In the genomic region with DNA sequence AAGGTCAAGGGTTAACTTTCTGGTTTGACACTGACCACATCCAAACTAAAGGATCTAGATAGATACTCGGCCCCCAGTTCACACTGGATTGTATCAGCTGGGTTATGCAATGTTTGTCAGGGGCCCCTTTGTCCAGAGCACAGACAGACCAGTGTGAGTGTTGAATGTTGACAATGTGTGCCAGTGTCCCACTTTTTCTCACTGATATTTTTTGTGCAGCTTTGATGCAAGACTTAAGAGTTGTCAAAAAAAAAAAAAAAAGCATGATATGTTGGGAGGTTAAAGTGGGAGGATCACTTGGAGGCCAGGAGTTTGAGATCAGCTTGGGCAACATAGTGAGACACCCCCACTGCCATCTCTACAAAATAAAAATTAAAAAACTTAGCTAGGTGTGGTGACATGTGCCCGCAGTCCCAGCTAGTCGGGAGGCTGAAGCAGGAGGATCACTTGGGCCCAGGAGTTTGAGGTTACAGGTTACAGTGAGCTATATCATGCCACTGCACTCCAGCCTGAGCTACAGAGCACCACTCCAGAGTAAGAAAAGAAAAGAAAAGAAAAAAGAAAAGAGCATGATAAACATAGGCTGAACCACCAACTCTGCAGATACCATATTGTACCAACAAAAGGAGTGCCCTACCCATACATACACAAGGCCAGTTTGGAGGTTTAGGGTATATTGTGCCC, we compare ENCODE assay signal across 1 cellular context.
TF ChIP-seq lines count a peak whose summit lies in the region.

No MANE protein-coding gene starts in this region.

TF ChIP-seq in HepG2, 621 proteins besides CTCF, POLR2A, EP300 and RAD21 (continued from another document and continues in another):
- TF ChIP-seq, protein P1, sequence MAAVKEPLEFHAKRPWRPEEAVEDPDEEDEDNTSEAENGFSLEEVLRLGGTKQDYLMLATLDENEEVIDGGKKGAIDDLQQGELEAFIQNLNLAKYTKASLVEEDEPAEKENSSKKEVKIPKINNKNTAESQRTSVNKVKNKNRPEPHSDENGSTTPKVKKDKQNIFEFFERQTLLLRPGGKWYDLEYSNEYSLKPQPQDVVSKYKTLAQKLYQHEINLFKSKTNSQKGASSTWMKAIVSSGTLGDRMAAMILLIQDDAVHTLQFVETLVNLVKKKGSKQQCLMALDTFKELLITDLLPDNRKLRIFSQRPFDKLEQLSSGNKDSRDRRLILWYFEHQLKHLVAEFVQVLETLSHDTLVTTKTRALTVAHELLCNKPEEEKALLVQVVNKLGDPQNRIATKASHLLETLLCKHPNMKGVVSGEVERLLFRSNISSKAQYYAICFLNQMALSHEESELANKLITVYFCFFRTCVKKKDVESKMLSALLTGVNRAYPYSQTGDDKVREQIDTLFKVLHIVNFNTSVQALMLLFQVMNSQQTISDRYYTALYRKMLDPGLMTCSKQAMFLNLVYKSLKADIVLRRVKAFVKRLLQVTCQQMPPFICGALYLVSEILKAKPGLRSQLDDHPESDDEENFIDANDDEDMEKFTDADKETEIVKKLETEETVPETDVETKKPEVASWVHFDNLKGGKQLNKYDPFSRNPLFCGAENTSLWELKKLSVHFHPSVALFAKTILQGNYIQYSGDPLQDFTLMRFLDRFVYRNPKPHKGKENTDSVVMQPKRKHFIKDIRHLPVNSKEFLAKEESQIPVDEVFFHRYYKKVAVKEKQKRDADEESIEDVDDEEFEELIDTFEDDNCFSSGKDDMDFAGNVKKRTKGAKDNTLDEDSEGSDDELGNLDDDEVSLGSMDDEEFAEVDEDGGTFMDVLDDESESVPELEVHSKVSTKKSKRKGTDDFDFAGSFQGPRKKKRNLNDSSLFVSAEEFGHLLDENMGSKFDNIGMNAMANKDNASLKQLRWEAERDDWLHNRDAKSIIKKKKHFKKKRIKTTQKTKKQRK (IDR thresholded peaks at IDR 0.05; ENCODE audit: low read length), result no peak
- TF ChIP-seq KLF9 (CRISPR knock-in tag; IDR thresholded peaks at IDR 0.05; ENCODE audit: low read depth) (0 out of 2 replicates have a peak, but pooled peaks have one; percentile 62), CENPT (CRISPR knock-in tag; IDR thresholded peaks at IDR 0.05; ENCODE audit: low read depth) (no peak), NFATC3 (CRISPR knock-in tag; IDR thresholded peaks at IDR 0.05) (no peak), HDAC2 (CRISPR knock-in tag; IDR thresholded peaks at IDR 0.05) (peak; percentile 95), PPARG (CRISPR knock-in tag; conservative IDR thresholded peaks at IDR 0.05) (peak; percentile 50; the same call in 1 of the 2 replicates), HOXA7 (CRISPR knock-in tag; IDR thresholded peaks at IDR 0.05) (no peak), HHEX (CRISPR knock-in tag; IDR thresholded peaks at IDR 0.05) (peak; percentile 70), ZNF329 (CRISPR knock-in tag; IDR thresholded peaks at IDR 0.05; ENCODE audit: low read depth) (no peak), ZFP41 (CRISPR knock-in tag; IDR thresholded peaks at IDR 0.05; ENCODE audit: borderline replicate concordance) (no peak), ATF5 (CRISPR knock-in tag; IDR thresholded peaks at IDR 0.05; ENCODE audit: low read depth) (no peak), RXRA (CRISPR knock-in tag; IDR thresholded peaks at IDR 0.05) (peak; percentile 77; the same call in 1 of the 2 replicates), NAIF1 (CRISPR knock-in tag; IDR thresholded peaks at IDR 0.05; ENCODE audit: borderline replicate concordance) (no peak), CAMTA2 (CRISPR knock-in tag; IDR thresholded peaks at IDR 0.05; ENCODE audit: borderline replicate concordance) (no peak), MIXL1 (CRISPR knock-in tag; IDR thresholded peaks at IDR 0.05) (peak; percentile 70), ISX (CRISPR knock-in tag; conservative IDR thresholded peaks at IDR 0.05) (no peak), NR2F1 (CRISPR knock-in tag; IDR thresholded peaks at IDR 0.05) (peak; percentile 53 to 64; a peak in 2 of 4 replicates), STAT5B (CRISPR knock-in tag; IDR thresholded peaks at IDR 0.05) (0 out of 2 replicates have a peak, but pooled peaks have one; percentile 42), MIER2 (CRISPR knock-in tag; IDR thresholded peaks at IDR 0.05) (0 out of 2 replicates have a peak, but pooled peaks have one; percentile 36), RFX5 (IDR thresholded peaks at IDR 0.05; ENCODE audit: low read depth, low read length) (no peak), RNF2 (conservative IDR thresholded peaks at IDR 0.05; ENCODE audit: low read depth) (no peak), ZNF850 (CRISPR knock-in tag; conservative IDR thresholded peaks at IDR 0.05) (no peak), LCORL (IDR thresholded peaks at IDR 0.05) (no peak), LCORL (CRISPR knock-in tag; IDR thresholded peaks at IDR 0.05) (peak; percentile 78), NKX3-1 (CRISPR knock-in tag; IDR thresholded peaks at IDR 0.05) (0 out of 2 replicates have a peak, but pooled peaks have one; percentile 46), KMT2B (CRISPR knock-in tag; IDR thresholded peaks at IDR 0.05) (peak; percentile 45; the same call in 1 of the 2 replicates), KAT7 (CRISPR knock-in tag; IDR thresholded peaks at IDR 0.05; ENCODE audit: borderline replicate concordance) (no peak), PAWR (CRISPR knock-in tag; IDR thresholded peaks at IDR 0.05; ENCODE audit: borderline replicate concordance) (no peak), CBFB (CRISPR knock-in tag; IDR thresholded peaks at IDR 0.05) (peak; percentile 90), SSRP1 (CRISPR knock-in tag; IDR thresholded peaks at IDR 0.05) (0 out of 2 replicates have a peak, but pooled peaks have one; percentile 38), NCOA1 (CRISPR knock-in tag; IDR thresholded peaks at IDR 0.05) (no peak), WIZ (CRISPR knock-in tag; IDR thresholded peaks at IDR 0.05) (no peak), EED (CRISPR knock-in tag; IDR thresholded peaks at IDR 0.05) (no peak), GMEB2 (CRISPR knock-in tag; IDR thresholded peaks at IDR 0.05; ENCODE audit: low read depth) (no peak), CCDC6 (CRISPR knock-in tag; IDR thresholded peaks at IDR 0.05) (0 out of 2 replicates have a peak, but pooled peaks have one; percentile 6)
- TF ChIP-seq, protein P2, sequence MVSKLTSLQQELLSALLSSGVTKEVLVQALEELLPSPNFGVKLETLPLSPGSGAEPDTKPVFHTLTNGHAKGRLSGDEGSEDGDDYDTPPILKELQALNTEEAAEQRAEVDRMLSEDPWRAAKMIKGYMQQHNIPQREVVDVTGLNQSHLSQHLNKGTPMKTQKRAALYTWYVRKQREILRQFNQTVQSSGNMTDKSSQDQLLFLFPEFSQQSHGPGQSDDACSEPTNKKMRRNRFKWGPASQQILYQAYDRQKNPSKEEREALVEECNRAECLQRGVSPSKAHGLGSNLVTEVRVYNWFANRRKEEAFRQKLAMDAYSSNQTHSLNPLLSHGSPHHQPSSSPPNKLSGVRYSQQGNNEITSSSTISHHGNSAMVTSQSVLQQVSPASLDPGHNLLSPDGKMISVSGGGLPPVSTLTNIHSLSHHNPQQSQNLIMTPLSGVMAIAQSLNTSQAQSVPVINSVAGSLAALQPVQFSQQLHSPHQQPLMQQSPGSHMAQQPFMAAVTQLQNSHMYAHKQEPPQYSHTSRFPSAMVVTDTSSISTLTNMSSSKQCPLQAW (CRISPR knock-in tag; IDR thresholded peaks at IDR 0.05), result peak; percentile 54; the same call in 1 of the 2 replicates
- TF ChIP-seq, protein P3, sequence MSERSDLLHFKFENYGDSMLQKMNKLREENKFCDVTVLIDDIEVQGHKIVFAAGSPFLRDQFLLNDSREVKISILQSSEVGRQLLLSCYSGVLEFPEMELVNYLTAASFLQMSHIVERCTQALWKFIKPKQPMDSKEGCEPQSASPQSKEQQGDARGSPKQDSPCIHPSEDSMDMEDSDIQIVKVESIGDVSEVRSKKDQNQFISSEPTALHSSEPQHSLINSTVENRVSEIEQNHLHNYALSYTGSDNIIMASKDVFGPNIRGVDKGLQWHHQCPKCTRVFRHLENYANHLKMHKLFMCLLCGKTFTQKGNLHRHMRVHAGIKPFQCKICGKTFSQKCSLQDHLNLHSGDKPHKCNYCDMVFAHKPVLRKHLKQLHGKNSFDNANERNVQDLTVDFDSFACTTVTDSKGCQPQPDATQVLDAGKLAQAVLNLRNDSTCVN (CRISPR knock-in tag; IDR thresholded peaks at IDR 0.05; ENCODE audit: borderline replicate concordance), result peak; percentile 98
- TF ChIP-seq, protein P4, sequence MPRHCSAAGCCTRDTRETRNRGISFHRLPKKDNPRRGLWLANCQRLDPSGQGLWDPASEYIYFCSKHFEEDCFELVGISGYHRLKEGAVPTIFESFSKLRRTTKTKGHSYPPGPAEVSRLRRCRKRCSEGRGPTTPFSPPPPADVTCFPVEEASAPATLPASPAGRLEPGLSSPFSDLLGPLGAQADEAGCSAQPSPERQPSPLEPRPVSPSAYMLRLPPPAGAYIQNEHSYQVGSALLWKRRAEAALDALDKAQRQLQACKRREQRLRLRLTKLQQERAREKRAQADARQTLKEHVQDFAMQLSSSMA (CRISPR knock-in tag; IDR thresholded peaks at IDR 0.05), result no peak
- TF ChIP-seq, protein P5, sequence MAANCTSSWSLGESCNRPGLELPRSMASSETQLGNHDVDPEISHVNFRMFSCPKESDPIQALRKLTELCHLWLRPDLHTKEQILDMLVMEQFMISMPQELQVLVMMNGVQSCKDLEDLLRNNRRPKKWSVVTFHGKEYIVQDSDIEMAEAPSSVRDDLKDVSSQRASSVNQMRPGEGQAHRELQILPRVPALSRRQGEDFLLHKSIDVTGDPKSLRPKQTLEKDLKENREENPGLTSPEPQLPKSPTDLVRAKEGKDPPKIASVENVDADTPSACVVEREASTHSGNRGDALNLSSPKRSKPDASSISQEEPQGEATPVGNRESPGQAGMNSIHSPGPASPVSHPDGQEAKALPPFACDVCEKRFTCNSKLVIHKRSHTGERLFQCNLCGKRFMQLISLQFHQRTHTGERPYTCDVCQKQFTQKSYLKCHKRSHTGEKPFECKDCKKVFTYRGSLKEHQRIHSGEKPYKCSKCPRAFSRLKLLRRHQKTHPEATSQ (CRISPR knock-in tag; IDR thresholded peaks at IDR 0.05; ENCODE audit: borderline replicate concordance), result peak; percentile 54; the same call in 1 of the 2 replicates
- TF ChIP-seq, protein P6, sequence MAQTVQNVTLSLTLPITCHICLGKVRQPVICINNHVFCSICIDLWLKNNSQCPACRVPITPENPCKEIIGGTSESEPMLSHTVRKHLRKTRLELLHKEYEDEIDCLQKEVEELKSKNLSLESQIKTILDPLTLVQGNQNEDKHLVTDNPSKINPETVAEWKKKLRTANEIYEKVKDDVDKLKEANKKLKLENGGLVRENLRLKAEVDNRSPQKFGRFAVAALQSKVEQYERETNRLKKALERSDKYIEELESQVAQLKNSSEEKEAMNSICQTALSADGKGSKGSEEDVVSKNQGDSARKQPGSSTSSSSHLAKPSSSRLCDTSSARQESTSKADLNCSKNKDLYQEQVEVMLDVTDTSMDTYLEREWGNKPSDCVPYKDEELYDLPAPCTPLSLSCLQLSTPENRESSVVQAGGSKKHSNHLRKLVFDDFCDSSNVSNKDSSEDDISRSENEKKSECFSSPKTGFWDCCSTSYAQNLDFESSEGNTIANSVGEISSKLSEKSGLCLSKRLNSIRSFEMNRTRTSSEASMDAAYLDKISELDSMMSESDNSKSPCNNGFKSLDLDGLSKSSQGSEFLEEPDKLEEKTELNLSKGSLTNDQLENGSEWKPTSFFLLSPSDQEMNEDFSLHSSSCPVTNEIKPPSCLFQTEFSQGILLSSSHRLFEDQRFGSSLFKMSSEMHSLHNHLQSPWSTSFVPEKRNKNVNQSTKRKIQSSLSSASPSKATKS (CRISPR knock-in tag; IDR thresholded peaks at IDR 0.05), result peak; percentile 67; the same call in 1 of the 2 replicates
- TF ChIP-seq, protein P7, sequence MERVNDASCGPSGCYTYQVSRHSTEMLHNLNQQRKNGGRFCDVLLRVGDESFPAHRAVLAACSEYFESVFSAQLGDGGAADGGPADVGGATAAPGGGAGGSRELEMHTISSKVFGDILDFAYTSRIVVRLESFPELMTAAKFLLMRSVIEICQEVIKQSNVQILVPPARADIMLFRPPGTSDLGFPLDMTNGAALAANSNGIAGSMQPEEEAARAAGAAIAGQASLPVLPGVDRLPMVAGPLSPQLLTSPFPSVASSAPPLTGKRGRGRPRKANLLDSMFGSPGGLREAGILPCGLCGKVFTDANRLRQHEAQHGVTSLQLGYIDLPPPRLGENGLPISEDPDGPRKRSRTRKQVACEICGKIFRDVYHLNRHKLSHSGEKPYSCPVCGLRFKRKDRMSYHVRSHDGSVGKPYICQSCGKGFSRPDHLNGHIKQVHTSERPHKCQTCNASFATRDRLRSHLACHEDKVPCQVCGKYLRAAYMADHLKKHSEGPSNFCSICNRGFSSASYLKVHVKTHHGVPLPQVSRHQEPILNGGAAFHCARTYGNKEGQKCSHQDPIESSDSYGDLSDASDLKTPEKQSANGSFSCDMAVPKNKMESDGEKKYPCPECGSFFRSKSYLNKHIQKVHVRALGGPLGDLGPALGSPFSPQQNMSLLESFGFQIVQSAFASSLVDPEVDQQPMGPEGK (CRISPR knock-in tag; IDR thresholded peaks at IDR 0.05), result peak; percentile 97
- TF ChIP-seq, protein P8, sequence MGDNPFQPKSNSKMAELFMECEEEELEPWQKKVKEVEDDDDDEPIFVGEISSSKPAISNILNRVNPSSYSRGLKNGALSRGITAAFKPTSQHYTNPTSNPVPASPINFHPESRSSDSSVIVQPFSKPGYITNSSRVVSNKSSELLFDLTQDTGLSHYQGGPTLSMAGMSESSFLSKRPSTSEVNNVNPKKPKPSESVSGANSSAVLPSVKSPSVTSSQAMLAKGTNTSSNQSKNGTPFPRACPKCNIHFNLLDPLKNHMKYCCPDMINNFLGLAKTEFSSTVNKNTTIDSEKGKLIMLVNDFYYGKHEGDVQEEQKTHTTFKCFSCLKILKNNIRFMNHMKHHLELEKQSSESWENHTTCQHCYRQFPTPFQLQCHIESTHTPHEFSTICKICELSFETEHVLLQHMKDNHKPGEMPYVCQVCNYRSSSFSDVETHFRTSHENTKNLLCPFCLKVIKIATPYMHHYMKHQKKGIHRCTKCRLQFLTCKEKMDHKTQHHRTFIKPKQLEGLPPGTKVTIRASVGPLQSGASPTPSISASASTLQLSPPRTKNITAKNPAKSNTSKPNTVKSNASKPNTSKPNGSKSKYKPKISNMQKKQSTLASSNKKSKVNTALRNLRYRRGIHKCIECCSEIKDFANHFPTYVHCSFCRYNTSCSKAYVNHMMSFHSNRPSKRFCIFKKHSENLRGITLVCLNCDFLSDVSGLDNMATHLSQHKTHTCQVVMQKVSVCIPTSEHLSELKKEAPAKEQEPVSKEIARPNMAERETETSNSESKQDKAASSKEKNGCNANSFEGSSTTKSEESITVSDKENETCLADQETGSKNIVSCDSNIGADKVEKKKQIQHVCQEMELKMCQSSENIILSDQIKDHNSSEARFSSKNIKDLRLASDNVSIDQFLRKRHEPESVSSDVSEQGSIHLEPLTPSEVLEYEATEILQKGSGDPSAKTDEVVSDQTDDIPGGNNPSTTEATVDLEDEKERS (CRISPR knock-in tag; IDR thresholded peaks at IDR 0.05), result no peak
